ENCODE assay signal across 1 cellular context in the genomic region with DNA sequence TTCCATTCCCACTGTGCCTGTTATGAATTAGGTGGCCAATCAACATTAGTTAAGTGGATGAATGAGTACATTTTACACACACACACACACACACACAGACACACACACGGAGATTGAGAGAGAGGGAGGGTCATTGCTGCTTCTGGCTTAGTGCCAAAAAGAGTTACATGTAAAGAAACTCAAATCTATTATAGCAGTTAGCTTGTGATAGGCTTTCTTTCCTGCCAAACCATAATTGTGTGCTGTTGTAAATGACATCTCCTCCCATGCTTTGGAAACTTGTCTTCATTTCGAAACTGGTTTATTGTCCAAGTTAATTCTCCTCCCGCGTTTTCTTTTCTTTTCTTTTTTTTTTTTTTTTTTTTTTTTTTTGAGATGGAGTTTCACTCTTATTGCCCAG.
TF ChIP-seq lines count a peak whose summit lies in the region.

No MANE protein-coding gene starts in this region.

TF ChIP-seq in HepG2, 621 proteins besides CTCF, POLR2A, EP300 and RAD21:
- TF ChIP-seq ZNF12 (CRISPR knock-in tag; IDR thresholded peaks at IDR 0.05) = no peak
- TF ChIP-seq, protein P1, sequence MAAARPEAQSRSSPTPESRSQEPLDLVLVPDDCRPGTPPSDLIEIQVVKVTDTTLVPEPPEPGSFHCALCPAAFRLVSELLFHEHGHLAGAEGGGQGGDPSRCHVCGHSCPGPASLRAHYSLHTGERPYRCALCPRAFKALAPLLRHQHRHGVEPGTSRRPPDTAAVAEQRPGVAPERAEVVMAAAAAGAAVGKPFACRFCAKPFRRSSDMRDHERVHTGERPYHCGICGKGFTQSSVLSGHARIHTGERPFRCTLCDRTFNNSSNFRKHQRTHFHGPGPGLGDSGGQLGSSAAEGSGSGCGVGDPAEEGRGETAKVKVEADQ (CRISPR knock-in tag; IDR thresholded peaks at IDR 0.05; ENCODE audit: borderline replicate concordance) = no peak
- no peak for TF ChIP-seq ZNF256 (CRISPR knock-in tag; conservative IDR thresholded peaks at IDR 0.05)
- TF ChIP-seq IKZF4 (CRISPR knock-in tag; IDR thresholded peaks at IDR 0.05; ENCODE audit: borderline replicate concordance, low read depth, not compliant biosample characterization) = no peak
- peak; percentile 60; the same call in 1 of the 2 replicates for TF ChIP-seq LCORL (IDR thresholded peaks at IDR 0.05)
- TF ChIP-seq LCORL (CRISPR knock-in tag; IDR thresholded peaks at IDR 0.05) = no peak
